In genomic region chr9:38284039-38284767, GRCh38 we compare ENCODE assay signal across 12 cellular contexts.
"Had no signal": no experiment of that assay in that cellular context is flagged by ENCODE, and none has a peak within 500 bp of the region (broad histone marks: within the 10 kb centered on the region; RNA-seq: fewer than 3 reads in every experiment).

No MANE protein-coding gene starts in this region.

- H3K27me3 Mint-ChIP-seq: activated CD4-positive, alpha-beta memory T cell treated with anti-CD3 and anti-CD28 coated beads, Interleukin-2, amount 10 ng/mL, durations not matched to agents 7 days and 5 days had no signal

- H3K4me3 Mint-ChIP-seq: activated CD4-positive, alpha-beta memory T cell treated with anti-CD3 and anti-CD28 coated beads, Interleukin-2, amount 10 ng/mL, durations not matched to agents 7 days and 5 days; stimulated activated memory B cell treated with anti-CD40 and anti-IgM and Interleukin-4, amounts not matched to agents 10 μg/mL and 1 μg/mL and 100 μg/mL, for 72 hours; T-helper 2 cell treated with Interferon-gamma antibody and Interleukin-4, amounts not matched to agents 5 μg/mL and 100 μg/mL, for 36 hours had no signal

- DNase-seq: activated CD4-positive, alpha-beta memory T cell treated with anti-CD3 and anti-CD28 coated beads, Interleukin-2, amount 10 ng/mL, durations not matched to agents 7 days and 5 days; activated CD8-positive, alpha-beta memory T cell treated with anti-CD3 and anti-CD28 coated beads, Interleukin-2, amount 50 U/mL, for 48 hours; caudate nucleus; colonic mucosa; effector CD8-positive, alpha-beta T cell; kidney glomerular epithelial cell; mesendoderm; right cardiac atrium; stimulated activated CD4-positive, alpha-beta T cell treated with anti-CD3 and anti-CD28 coated beads, Interleukin-1b, Interleukin-23, amount 100 ng/mL, for 48 hours; tibial artery had no signal

- H3K27ac Mint-ChIP-seq: activated CD4-positive, alpha-beta memory T cell treated with anti-CD3 and anti-CD28 coated beads, Interleukin-2, amount 10 ng/mL, durations not matched to agents 7 days and 5 days; stimulated activated memory B cell treated with anti-CD40 and anti-IgM and Interleukin-4, amounts not matched to agents 10 μg/mL and 1 μg/mL and 100 μg/mL, for 72 hours; T-helper 2 cell treated with Interferon-gamma antibody and Interleukin-4, amounts not matched to agents 5 μg/mL and 100 μg/mL, for 36 hours had no signal

- ATAC-seq: right cardiac atrium; stimulated activated memory B cell treated with anti-CD40 and anti-IgM and Interleukin-4, amounts not matched to agents 10 μg/mL and 1 μg/mL and 100 μg/mL, for 72 hours had no signal

- H3K36me3 Mint-ChIP-seq: stimulated activated memory B cell treated with anti-CD40 and anti-IgM and Interleukin-4, amounts not matched to agents 10 μg/mL and 1 μg/mL and 100 μg/mL, for 72 hours had no signal

- H3K9me3 Mint-ChIP-seq: activated CD4-positive, alpha-beta memory T cell treated with anti-CD3 and anti-CD28 coated beads, Interleukin-2, amount 10 ng/mL, durations not matched to agents 7 days and 5 days; stimulated activated memory B cell treated with anti-CD40 and anti-IgM and Interleukin-4, amounts not matched to agents 10 μg/mL and 1 μg/mL and 100 μg/mL, for 72 hours; T-helper 2 cell treated with Interferon-gamma antibody and Interleukin-4, amounts not matched to agents 5 μg/mL and 100 μg/mL, for 36 hours had no signal

- H3K4me1 Mint-ChIP-seq: stimulated activated memory B cell treated with anti-CD40 and anti-IgM and Interleukin-4, amounts not matched to agents 10 μg/mL and 1 μg/mL and 100 μg/mL, for 72 hours had no signal
